In the genomic region with DNA sequence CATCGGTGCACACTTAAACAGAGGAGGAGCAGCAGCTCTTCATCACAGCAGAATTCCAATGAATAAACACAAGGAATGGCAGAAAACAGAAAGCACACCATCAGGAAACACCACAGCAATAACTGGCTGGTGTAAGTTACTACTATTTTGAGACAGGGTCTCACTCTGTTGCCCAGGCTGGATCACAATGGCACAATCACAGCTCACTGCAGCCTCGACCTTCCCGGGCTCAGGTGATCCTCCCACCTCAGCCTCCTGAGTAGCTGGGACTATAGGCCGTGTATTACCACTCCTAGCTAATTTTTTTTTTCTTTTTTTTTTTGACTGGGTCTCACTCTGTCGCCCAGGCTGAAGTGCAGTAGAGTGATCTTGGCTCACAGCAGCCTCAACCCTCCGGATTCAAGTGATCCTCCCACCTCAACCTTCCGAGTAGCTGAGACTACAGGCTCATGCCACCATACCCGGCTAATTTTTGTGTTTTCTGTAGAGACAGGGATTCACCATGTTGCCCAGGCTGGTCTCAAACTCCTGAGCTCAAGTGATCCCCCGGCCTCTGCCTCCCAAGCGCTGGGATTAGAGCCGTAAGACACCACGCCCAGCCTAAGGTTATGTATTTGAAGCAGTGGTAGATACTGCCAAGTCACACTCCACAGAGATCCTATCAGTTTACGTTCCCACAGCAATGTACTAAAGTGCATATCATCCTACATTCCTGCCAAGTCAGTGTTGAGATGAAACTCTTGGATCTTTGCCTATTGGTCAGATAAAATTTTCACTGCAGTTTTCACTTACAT, we compare ENCODE assay signal across 12 cellular contexts. TPM values are rescaled to one million over a fixed set of nuclear protein-coding genes. Genes with fewer than 3 reads are reported as not detected.
A peak's percentile ranks its signal among the peaks of the same experiment; 100 is the strongest.
DNase-seq lines count a peak whose midpoint lies in the region; ATAC-seq and TF ChIP-seq lines count a peak whose summit lies in the region.
"Had no signal": no experiment of that assay in that cellular context is flagged by ENCODE, and none has a peak within 500 bp of the region (broad histone marks: within the 10 kb centered on the region; RNA-seq: fewer than 3 reads in every experiment).

No MANE protein-coding gene starts in this region.

- H3K4me3 ChIP-seq in duodenal mucosa (ENCODE audit: low read depth in 1 of 2, low read length in 2 of 2): peak overlapping the region; percentile 7 to 13
- no peak overlapping the region for H3K4me3 ChIP-seq in left lung
- H3K4me3 ChIP-seq in adrenal gland: no peak overlapping the region
- H3K4me3 ChIP-seq: sigmoid colon had no signal

- DNase-seq in AG09319 (ENCODE audit: extremely low read depth, low read depth): peak; percentile 30
- DNase-seq in NCI-H2029 (lab: John Stamatoyannopoulos, UW): peak; percentile 14
- peak; percentile 55 for DNase-seq in mucosa of gallbladder (ENCODE audit: low spot score)
- DNase-seq in left lung: no peak
- no peak for DNase-seq in activated naive CD4-positive, alpha-beta T cell treated with Interleukin-2 at 50 U/mL for 16 hours
- no peak for DNase-seq in adrenal gland
- DNase-seq in stimulated activated naive CD4-positive, alpha-beta T cell treated with Interleukin-2 at 50 U/mL for 16 hours (lab: John Stamatoyannopoulos, UW): no peak
- DNase-seq: activated CD4-positive, alpha-beta T cell treated with anti-CD3 and anti-CD28 coated beads for 36 hours; anterior cingulate cortex; NK-92 treated with Interleukin-12 subunit alpha and Interleukin-12 subunit beta, amount 100 ng/mL, for 24 hours; sigmoid colon had no signal

- TF ChIP-seq CTCF in AG09319 (IDR thresholded peaks at IDR 0.05; ENCODE audit: low read depth, low read length): no peak
- TF ChIP-seq CTCF in left lung (IDR thresholded peaks at IDR 0.05): no peak
- TF ChIP-seq CTCF in adrenal gland (IDR thresholded peaks at IDR 0.05): no peak

- no peaks in the 10 kb centered on the region for H3K27me3 ChIP-seq in duodenal mucosa (ENCODE audit: control insufficient read depth in 1 of 2, insufficient read depth in 2 of 2, low read length in 2 of 2)
- no peaks in the 10 kb centered on the region for H3K27me3 ChIP-seq in left lung
- H3K27me3 ChIP-seq in adrenal gland: no peaks in the 10 kb centered on the region
- H3K27me3 ChIP-seq: sigmoid colon had no signal

- 82 to 88% (median 87%) methylated on average over 13 of the region's 13 CpGs for whole genome bisulfite sequencing in adrenal gland, 4 donors

- H3K9me3 ChIP-seq in duodenal mucosa (ENCODE audit: control insufficient read depth in 1 of 2, low read length in 2 of 2) (no peaks in the 10 kb centered on the region), left lung (no peaks in the 10 kb centered on the region), adrenal gland (replicated peaks in 1 of 3) (no peaks in the 10 kb centered on the region)
- H3K9me3 ChIP-seq: sigmoid colon had no signal

- H3K27ac ChIP-seq in duodenal mucosa (ENCODE audit: low read depth, low read length): no peak overlapping the region
- no peak overlapping the region for H3K27ac ChIP-seq in left lung
- H3K27ac ChIP-seq in adrenal gland: no peak overlapping the region
- H3K27ac ChIP-seq: sigmoid colon had no signal

- intact Hi-C loops in left lung (cut with DNase I) (loop anchor here in 1 of 2 donors (10.0 kb wide), 1 partner anchor 178 kb away; no protein-coding TSS in a partner anchor), adrenal gland (cut with DNase I) (no loop called here)

- TF ChIP-seq POLR2A in adrenal gland (IDR thresholded peaks at IDR 0.05): no peak

- H3K4me1 ChIP-seq in duodenal mucosa (ENCODE audit: control insufficient read depth in 1 of 2, insufficient read depth in 2 of 2, low read length in 2 of 2): peaks cover 0 to 13% of the 10 kb centered on the region in 2 donors
- H3K4me1 ChIP-seq in left lung: no peaks in the 10 kb centered on the region
- no peaks in the 10 kb centered on the region for H3K4me1 ChIP-seq in adrenal gland (replicated peaks in 1 of 2)
- H3K4me1 ChIP-seq: sigmoid colon had no signal

- peaks cover 0 to 3% of the 10 kb centered on the region in 2 donors for H3K36me3 ChIP-seq in duodenal mucosa (ENCODE audit: control insufficient read depth in 1 of 2, insufficient read depth in 2 of 2, low read length in 2 of 2)
- no peaks in the 10 kb centered on the region for H3K36me3 ChIP-seq in left lung
- no peaks in the 10 kb centered on the region for H3K36me3 ChIP-seq in adrenal gland (replicated peaks in 1 of 2)

- no peak overlapping the region for H3K9ac ChIP-seq in duodenal mucosa (ENCODE audit: low read depth in 1 of 2, low read length in 2 of 2)

- no peak for ATAC-seq in left lung
- ATAC-seq: activated CD4-positive, alpha-beta T cell treated with anti-CD3 and anti-CD28 coated beads for 36 hours had no signal

RNA-seq across cellular contexts. Expression of gene TRAP1, which starts 20.7 kb away (rescaled TPM):
- 101 TPM for total RNA-seq in mucosa of gallbladder
- 10 to 100 TPM; 49.1 to 82.0 TPM for total RNA-seq in left lung
- 100 to 1,000 TPM in 3 of 8 donors, 10 to 100 TPM in 5; 59.8 to 113 (median 80.9) TPM for total RNA-seq in adrenal gland
- 100 to 1,000 TPM in 2 of 3 donors, 10 to 100 TPM in 1; 81.2 to 110 (median 100) TPM for polyA plus RNA-seq in adrenal gland

RNA-seq across cellular contexts. Expression of gene DNASE1, which starts 42.1 kb away (rescaled TPM):
- total RNA-seq in mucosa of gallbladder: 24.0 TPM
- 10 to 100 TPM; 14.6 to 16.9 TPM for total RNA-seq in left lung
- 10 to 100 TPM in 4 of 8 donors, 1 to 10 TPM in 4; 3.1 to 21.1 (median 10.9) TPM for total RNA-seq in adrenal gland
- 10 to 100 TPM in 1 of 3 donors, 1 to 10 TPM in 2; 3.4 to 35.1 (median 6.0) TPM for polyA plus RNA-seq in adrenal gland

Comparison
In these comparisons a context has a peak if more than half of its experiments do, and no peak if none do; other contexts are left out.
1. DNase-seq: peak in AG09319 (single experiment), NCI-H2029 (single experiment) and mucosa of gallbladder (single experiment); none in left lung (0 of 2), activated naive CD4-positive, alpha-beta T cell treated with Interleukin-2 at 50 U/mL for 16 hours (single experiment), adrenal gland (0 of 7) and stimulated activated naive CD4-positive, alpha-beta T cell treated with Interleukin-2 at 50 U/mL for 16 hours (single experiment).
2. H3K4me3 ChIP-seq: peak in duodenal mucosa (2 of 2); none in left lung (0 of 2) and adrenal gland (0 of 4).